ENCODE assay signal across 1 cellular context in the genomic region with DNA sequence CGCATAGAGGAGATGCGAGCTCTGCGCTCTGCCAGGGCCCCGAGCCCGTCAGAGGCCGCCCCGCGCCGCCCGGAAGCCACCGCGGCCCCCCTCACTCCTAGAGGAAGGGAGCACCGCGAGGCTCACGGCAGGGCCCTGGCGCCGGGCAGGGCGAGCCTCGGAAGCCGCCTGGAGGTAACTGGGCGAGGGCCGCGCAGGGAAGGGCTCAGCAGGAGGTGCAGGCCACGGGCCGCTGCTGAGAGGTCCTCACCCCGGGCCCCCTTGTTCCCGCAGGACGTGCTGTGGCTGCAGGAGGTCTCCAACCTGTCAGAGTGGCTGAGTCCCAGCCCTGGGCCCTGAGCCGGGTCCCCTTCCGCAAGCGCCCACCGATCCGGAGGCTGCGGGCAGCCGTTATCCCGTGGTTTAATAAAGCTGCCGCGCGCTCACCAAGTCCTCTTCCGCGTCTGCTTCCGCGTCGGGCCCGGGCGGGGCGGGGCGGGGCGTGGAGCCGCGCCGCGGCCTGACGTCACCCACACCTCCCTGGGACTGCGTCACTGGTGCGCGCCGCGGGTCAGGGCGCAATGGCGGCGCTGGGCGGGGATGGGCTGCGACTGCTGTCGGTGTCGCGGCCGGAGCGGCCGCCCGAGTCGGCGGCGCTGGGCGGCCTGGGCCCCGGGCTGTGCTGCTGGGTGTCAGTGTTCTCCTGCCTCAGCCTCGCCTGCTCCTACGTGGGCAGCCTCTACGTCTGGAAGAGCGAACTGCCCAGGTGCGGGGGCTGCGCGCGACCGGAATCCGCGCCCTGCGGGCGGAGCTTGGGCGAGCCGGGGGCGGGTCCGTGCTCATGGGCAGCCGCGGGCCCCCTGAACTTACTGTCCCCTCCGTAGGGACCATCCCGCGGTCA.
TF ChIP-seq lines count a peak whose summit lies in the region.

A gene with protein sequence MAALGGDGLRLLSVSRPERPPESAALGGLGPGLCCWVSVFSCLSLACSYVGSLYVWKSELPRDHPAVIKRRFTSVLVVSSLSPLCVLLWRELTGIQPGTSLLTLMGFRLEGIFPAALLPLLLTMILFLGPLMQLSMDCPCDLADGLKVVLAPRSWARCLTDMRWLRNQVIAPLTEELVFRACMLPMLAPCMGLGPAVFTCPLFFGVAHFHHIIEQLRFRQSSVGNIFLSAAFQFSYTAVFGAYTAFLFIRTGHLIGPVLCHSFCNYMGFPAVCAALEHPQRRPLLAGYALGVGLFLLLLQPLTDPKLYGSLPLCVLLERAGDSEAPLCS (plus strand): TSS at position 546 of the 880 bp plus-strand sequence. CDS start 15 bp downstream, at position 561.

TF ChIP-seq in GM12878, 131 proteins besides CTCF, POLR2A, EP300 and RAD21 (continued from another document and continues in another):
- TF ChIP-seq, protein P1, sequence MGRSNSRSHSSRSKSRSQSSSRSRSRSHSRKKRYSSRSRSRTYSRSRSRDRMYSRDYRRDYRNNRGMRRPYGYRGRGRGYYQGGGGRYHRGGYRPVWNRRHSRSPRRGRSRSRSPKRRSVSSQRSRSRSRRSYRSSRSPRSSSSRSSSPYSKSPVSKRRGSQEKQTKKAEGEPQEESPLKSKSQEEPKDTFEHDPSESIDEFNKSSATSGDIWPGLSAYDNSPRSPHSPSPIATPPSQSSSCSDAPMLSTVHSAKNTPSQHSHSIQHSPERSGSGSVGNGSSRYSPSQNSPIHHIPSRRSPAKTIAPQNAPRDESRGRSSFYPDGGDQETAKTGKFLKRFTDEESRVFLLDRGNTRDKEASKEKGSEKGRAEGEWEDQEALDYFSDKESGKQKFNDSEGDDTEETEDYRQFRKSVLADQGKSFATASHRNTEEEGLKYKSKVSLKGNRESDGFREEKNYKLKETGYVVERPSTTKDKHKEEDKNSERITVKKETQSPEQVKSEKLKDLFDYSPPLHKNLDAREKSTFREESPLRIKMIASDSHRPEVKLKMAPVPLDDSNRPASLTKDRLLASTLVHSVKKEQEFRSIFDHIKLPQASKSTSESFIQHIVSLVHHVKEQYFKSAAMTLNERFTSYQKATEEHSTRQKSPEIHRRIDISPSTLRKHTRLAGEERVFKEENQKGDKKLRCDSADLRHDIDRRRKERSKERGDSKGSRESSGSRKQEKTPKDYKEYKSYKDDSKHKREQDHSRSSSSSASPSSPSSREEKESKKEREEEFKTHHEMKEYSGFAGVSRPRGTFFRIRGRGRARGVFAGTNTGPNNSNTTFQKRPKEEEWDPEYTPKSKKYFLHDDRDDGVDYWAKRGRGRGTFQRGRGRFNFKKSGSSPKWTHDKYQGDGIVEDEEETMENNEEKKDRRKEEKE (IDR thresholded peaks at IDR 0.05): 0 out of 2 replicates have a peak, but pooled peaks have one; percentile 15
- no peak for TF ChIP-seq BCL11A (IDR thresholded peaks at IDR 0.05; ENCODE audit: low read depth, low read length)
- peak; percentile 96 for TF ChIP-seq RB1 (IDR thresholded peaks at IDR 0.05; ENCODE audit: borderline replicate concordance)
- TF ChIP-seq SMAD5 (IDR thresholded peaks at IDR 0.05; ENCODE audit: low read depth): peak; percentile 79
- no peak for TF ChIP-seq HDAC2 (IDR thresholded peaks at IDR 0.05)
- peak; percentile 99 for TF ChIP-seq CREM (IDR thresholded peaks at IDR 0.05; ENCODE audit: low read depth)
- TF ChIP-seq, protein P2, sequence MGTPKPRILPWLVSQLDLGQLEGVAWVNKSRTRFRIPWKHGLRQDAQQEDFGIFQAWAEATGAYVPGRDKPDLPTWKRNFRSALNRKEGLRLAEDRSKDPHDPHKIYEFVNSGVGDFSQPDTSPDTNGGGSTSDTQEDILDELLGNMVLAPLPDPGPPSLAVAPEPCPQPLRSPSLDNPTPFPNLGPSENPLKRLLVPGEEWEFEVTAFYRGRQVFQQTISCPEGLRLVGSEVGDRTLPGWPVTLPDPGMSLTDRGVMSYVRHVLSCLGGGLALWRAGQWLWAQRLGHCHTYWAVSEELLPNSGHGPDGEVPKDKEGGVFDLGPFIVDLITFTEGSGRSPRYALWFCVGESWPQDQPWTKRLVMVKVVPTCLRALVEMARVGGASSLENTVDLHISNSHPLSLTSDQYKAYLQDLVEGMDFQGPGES (IDR thresholded peaks at IDR 0.05): no peak
- no peak for TF ChIP-seq FOXM1 (IDR thresholded peaks at IDR 0.05; ENCODE audit: low read depth, low read length)
- TF ChIP-seq, protein P3, sequence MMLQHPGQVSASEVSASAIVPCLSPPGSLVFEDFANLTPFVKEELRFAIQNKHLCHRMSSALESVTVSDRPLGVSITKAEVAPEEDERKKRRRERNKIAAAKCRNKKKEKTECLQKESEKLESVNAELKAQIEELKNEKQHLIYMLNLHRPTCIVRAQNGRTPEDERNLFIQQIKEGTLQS (IDR thresholded peaks at IDR 0.05; ENCODE audit: borderline replicate concordance, extremely low read depth, low read depth, low read length): peak; percentile 76; the same call in 1 of the 2 replicates
- TF ChIP-seq NFYA (IDR thresholded peaks at IDR 0.05; ENCODE audit: borderline replicate concordance, low read depth, low read length): no peak
- TF ChIP-seq TARDBP (IDR thresholded peaks at IDR 0.05; ENCODE audit: borderline replicate concordance): peak; percentile 33; the same call in 1 of the 2 replicates
- TF ChIP-seq, protein P4, sequence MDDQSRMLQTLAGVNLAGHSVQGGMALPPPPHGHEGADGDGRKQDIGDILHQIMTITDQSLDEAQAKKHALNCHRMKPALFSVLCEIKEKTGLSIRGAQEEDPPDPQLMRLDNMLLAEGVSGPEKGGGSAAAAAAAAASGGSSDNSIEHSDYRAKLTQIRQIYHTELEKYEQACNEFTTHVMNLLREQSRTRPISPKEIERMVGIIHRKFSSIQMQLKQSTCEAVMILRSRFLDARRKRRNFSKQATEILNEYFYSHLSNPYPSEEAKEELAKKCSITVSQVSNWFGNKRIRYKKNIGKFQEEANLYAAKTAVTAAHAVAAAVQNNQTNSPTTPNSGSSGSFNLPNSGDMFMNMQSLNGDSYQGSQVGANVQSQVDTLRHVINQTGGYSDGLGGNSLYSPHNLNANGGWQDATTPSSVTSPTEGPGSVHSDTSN (IDR thresholded peaks at IDR 0.05; ENCODE audit: insufficient replicate concordance, low read depth, low read length): no peak
- TF ChIP-seq CBX5 (IDR thresholded peaks at IDR 0.05; ENCODE audit: low read depth): no peak
- peak; percentile 59; the same call in 1 of the 2 replicates for TF ChIP-seq ASH2L (IDR thresholded peaks at IDR 0.05; ENCODE audit: borderline replicate concordance, low read depth)
- TF ChIP-seq SPI1 (IDR thresholded peaks at IDR 0.05; ENCODE audit: borderline replicate concordance, insufficient read depth, low read depth, low read length): no peak
- TF ChIP-seq, protein P5, sequence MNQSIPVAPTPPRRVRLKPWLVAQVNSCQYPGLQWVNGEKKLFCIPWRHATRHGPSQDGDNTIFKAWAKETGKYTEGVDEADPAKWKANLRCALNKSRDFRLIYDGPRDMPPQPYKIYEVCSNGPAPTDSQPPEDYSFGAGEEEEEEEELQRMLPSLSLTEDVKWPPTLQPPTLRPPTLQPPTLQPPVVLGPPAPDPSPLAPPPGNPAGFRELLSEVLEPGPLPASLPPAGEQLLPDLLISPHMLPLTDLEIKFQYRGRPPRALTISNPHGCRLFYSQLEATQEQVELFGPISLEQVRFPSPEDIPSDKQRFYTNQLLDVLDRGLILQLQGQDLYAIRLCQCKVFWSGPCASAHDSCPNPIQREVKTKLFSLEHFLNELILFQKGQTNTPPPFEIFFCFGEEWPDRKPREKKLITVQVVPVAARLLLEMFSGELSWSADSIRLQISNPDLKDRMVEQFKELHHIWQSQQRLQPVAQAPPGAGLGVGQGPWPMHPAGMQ (IDR thresholded peaks at IDR 0.05; ENCODE audit: borderline replicate concordance): no peak
- TF ChIP-seq EZH2 (IDR thresholded peaks at IDR 0.05; ENCODE audit: borderline replicate concordance, control insufficient read depth, low read depth, low read length): no peak
- TF ChIP-seq, protein P6, sequence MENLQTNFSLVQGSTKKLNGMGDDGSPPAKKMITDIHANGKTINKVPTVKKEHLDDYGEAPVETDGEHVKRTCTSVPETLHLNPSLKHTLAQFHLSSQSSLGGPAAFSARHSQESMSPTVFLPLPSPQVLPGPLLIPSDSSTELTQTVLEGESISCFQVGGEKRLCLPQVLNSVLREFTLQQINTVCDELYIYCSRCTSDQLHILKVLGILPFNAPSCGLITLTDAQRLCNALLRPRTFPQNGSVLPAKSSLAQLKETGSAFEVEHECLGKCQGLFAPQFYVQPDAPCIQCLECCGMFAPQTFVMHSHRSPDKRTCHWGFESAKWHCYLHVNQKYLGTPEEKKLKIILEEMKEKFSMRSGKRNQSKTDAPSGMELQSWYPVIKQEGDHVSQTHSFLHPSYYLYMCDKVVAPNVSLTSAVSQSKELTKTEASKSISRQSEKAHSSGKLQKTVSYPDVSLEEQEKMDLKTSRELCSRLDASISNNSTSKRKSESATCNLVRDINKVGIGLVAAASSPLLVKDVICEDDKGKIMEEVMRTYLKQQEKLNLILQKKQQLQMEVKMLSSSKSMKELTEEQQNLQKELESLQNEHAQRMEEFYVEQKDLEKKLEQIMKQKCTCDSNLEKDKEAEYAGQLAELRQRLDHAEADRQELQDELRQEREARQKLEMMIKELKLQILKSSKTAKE (IDR thresholded peaks at IDR 0.05; ENCODE audit: low read depth, poor library complexity, severe bottlenecking): no peak
- peak; percentile 68; the same call in 2 of the 3 replicates for TF ChIP-seq POU2F2 (IDR thresholded peaks at IDR 0.05; ENCODE audit: borderline replicate concordance, low read depth, low read length)
- TF ChIP-seq ZNF274 (IDR thresholded peaks at IDR 0.05; ENCODE audit: insufficient read depth, insufficient read length): no peak
- no peak for TF ChIP-seq KAT2A (conservative IDR thresholded peaks at IDR 0.05; ENCODE audit: control insufficient read depth, low read depth, low read length)
- TF ChIP-seq YY1 (IDR thresholded peaks at IDR 0.05; ENCODE audit: low read depth, low read length): peak; percentile 99
- TF ChIP-seq, protein P7, sequence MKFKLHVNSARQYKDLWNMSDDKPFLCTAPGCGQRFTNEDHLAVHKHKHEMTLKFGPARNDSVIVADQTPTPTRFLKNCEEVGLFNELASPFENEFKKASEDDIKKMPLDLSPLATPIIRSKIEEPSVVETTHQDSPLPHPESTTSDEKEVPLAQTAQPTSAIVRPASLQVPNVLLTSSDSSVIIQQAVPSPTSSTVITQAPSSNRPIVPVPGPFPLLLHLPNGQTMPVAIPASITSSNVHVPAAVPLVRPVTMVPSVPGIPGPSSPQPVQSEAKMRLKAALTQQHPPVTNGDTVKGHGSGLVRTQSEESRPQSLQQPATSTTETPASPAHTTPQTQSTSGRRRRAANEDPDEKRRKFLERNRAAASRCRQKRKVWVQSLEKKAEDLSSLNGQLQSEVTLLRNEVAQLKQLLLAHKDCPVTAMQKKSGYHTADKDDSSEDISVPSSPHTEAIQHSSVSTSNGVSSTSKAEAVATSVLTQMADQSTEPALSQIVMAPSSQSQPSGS (IDR thresholded peaks at IDR 0.05; ENCODE audit: low read length): no peak
- peak; percentile 84 for TF ChIP-seq DPF2 (IDR thresholded peaks at IDR 0.05)
- TF ChIP-seq NFXL1 (IDR thresholded peaks at IDR 0.05; ENCODE audit: borderline replicate concordance): 0 out of 2 replicates have a peak, but pooled peaks have one; percentile 88
- no peak for TF ChIP-seq FOS (IDR thresholded peaks at IDR 0.05; ENCODE audit: borderline replicate concordance, extremely low read depth, insufficient read length)
- TF ChIP-seq HCFC1 (IDR thresholded peaks at IDR 0.05; ENCODE audit: low read length): peak; percentile 81
- TF ChIP-seq, protein P8, sequence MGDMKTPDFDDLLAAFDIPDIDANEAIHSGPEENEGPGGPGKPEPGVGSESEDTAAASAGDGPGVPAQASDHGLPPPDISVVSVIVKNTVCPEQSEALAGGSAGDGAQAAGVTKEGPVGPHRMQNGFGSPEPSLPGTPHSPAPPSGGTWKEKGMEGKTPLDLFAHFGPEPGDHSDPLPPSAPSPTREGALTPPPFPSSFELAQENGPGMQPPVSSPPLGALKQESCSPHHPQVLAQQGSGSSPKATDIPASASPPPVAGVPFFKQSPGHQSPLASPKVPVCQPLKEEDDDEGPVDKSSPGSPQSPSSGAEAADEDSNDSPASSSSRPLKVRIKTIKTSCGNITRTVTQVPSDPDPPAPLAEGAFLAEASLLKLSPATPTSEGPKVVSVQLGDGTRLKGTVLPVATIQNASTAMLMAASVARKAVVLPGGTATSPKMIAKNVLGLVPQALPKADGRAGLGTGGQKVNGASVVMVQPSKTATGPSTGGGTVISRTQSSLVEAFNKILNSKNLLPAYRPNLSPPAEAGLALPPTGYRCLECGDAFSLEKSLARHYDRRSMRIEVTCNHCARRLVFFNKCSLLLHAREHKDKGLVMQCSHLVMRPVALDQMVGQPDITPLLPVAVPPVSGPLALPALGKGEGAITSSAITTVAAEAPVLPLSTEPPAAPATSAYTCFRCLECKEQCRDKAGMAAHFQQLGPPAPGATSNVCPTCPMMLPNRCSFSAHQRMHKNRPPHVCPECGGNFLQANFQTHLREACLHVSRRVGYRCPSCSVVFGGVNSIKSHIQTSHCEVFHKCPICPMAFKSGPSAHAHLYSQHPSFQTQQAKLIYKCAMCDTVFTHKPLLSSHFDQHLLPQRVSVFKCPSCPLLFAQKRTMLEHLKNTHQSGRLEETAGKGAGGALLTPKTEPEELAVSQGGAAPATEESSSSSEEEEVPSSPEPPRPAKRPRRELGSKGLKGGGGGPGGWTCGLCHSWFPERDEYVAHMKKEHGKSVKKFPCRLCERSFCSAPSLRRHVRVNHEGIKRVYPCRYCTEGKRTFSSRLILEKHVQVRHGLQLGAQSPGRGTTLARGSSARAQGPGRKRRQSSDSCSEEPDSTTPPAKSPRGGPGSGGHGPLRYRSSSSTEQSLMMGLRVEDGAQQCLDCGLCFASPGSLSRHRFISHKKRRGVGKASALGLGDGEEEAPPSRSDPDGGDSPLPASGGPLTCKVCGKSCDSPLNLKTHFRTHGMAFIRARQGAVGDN (IDR thresholded peaks at IDR 0.05): peak; percentile 71
- 0 out of 2 replicates have a peak, but pooled peaks have one; percentile 38 for TF ChIP-seq JUND (IDR thresholded peaks at IDR 0.05; ENCODE audit: low read depth, low read length)
- no peak for TF ChIP-seq SUPT20H (IDR thresholded peaks at IDR 0.05; ENCODE audit: borderline replicate concordance, control insufficient read depth, low read depth, low read length)
- TF ChIP-seq MEF2B (IDR thresholded peaks at IDR 0.05; ENCODE audit: partially characterized antibody, poor library complexity, severe bottlenecking): no peak
- peak; percentile 22 for TF ChIP-seq MXI1 (IDR thresholded peaks at IDR 0.05; ENCODE audit: low read depth, low read length)
- peak; percentile 87 for TF ChIP-seq IKZF1 (conservative IDR thresholded peaks at IDR 0.05)
- peak; percentile 53; the same call in 1 of the 2 replicates for TF ChIP-seq ESRRA (IDR thresholded peaks at IDR 0.05; ENCODE audit: low read length)
- peak; percentile 69 for TF ChIP-seq RFX5 (IDR thresholded peaks at IDR 0.05; ENCODE audit: low read depth, low read length)
- TF ChIP-seq MTA3 (IDR thresholded peaks at IDR 0.05; ENCODE audit: borderline replicate concordance, low read length): no peak
- no peak for TF ChIP-seq RCOR1 (conservative IDR thresholded peaks at IDR 0.05; ENCODE audit: low read depth, low read length)
- TF ChIP-seq TCF12 (IDR thresholded peaks at IDR 0.05; ENCODE audit: low read depth, low read length): peak; percentile 54; the same call in 1 of the 2 replicates
- TF ChIP-seq SP1 (IDR thresholded peaks at IDR 0.05; ENCODE audit: low read depth, low read length): peak; percentile 81
- 0 out of 2 replicates have a peak, but pooled peaks have one; percentile 37 for TF ChIP-seq PML (IDR thresholded peaks at IDR 0.05; ENCODE audit: low read length)
- TF ChIP-seq SMC3 (IDR thresholded peaks at IDR 0.05; ENCODE audit: borderline replicate concordance, low read length): no peak
- TF ChIP-seq RBBP5 (conservative IDR thresholded peaks at IDR 0.05): no peak
